ENCODE assay signal across 8 cellular contexts in genomic region chr9:86354048-86354881, GRCh38. TPM values are rescaled to one million over a fixed set of nuclear protein-coding genes. Genes with fewer than 3 reads are reported as not detected.
DNase-seq lines count a peak whose midpoint lies in the region; ATAC-seq lines count a peak whose summit lies in the region.

TUT7 (minus strand) TSS chr9:86354410; CDS start chr9:86353199, 1,211 bp downstream.

- H3K4me1 Mint-ChIP-seq in effector memory CD8-positive, alpha-beta T cell (ENCODE audit: low read depth in 2 of 2): peaks cover 24 to 27% of the 10 kb centered on the region in 2 donors
- peaks cover 16% of the 10 kb centered on the region for H3K4me1 Mint-ChIP-seq in memory B cell

- no peaks in the 10 kb centered on the region for H3K27me3 Mint-ChIP-seq in effector memory CD8-positive, alpha-beta T cell
- H3K27me3 Mint-ChIP-seq in memory B cell: no peaks in the 10 kb centered on the region

- H3K4me3 Mint-ChIP-seq in effector memory CD8-positive, alpha-beta T cell: peak within 1 kb of the TSS; percentile 96 to 99
- peak within 1 kb of the TSS; percentile 94 for H3K4me3 Mint-ChIP-seq in memory B cell

- no peaks in the 10 kb centered on the region for H3K9me3 Mint-ChIP-seq in effector memory CD8-positive, alpha-beta T cell
- H3K9me3 Mint-ChIP-seq in memory B cell: no peaks in the 10 kb centered on the region

- H3K36me3 Mint-ChIP-seq in effector memory CD8-positive, alpha-beta T cell (ENCODE audit: insufficient read depth): peaks cover 44% of the 10 kb centered on the region
- peaks cover 2% of the 10 kb centered on the region for H3K36me3 Mint-ChIP-seq in memory B cell

- peak; percentile 99 for DNase-seq in COLO829 (ENCODE audit: low spot score)
- peak; percentile 95 for DNase-seq in HT-29 (ENCODE audit: low spot score)
- DNase-seq in NOMO-1 treated with DMSO at 0.1 percent for 48 hours (lab: John Stamatoyannopoulos, UW; ENCODE audit: unreplicated experiment): peak; percentile 78
- DNase-seq in activated CD8-positive, alpha-beta memory T cell treated with anti-CD3 and anti-CD28 coated beads for 4 hours (ENCODE audit: low read depth in 2 of 2): peak; percentile 85 to 87
- DNase-seq in effector memory CD8-positive, alpha-beta T cell: peak; percentile 90 to 95 (median 94)
- DNase-seq in memory B cell (ENCODE audit: low spot score in 2 of 2): peak; percentile 89 to 96
- DNase-seq in stimulated activated CD8-positive, alpha-beta memory T cell treated with anti-CD3 and anti-CD28 coated beads, Interleukin-12 subunit alpha, Interleukin-12 subunit beta, amount 100 ng/mL, for 1 hour (ENCODE audit: low read depth): peak; percentile 89

- ATAC-seq in GM21360 (IDR thresholded peaks at IDR 0.05; ENCODE audit: unreplicated experiment) (peak; percentile 79), memory B cell (ENCODE audit: low read depth) (peak; percentile 91)
- peak; percentile 93 for ATAC-seq in effector memory CD8-positive, alpha-beta T cell (replicated peaks)

- peak within 1 kb of the TSS; percentile 95 to 99 for H3K27ac Mint-ChIP-seq in effector memory CD8-positive, alpha-beta T cell
- peak within 1 kb of the TSS; percentile 92 for H3K27ac Mint-ChIP-seq in memory B cell

RNA-seq across cellular contexts. Expression of gene TUT7, which starts in this region (rescaled TPM):
- 10.2 and 11.1 TPM in 2 replicates for total RNA-seq in HT-29 (2014; rRNA removed; shearing (Covaris generic))

Comparison
In these comparisons a context has a peak if more than half of its experiments do, and no peak if none do; other contexts are left out.
1. Peak in every context shown above with its lines: DNase-seq and ATAC-seq.